Comparison of ENCODE assay signal across 24 cellular contexts in the genomic region with DNA sequence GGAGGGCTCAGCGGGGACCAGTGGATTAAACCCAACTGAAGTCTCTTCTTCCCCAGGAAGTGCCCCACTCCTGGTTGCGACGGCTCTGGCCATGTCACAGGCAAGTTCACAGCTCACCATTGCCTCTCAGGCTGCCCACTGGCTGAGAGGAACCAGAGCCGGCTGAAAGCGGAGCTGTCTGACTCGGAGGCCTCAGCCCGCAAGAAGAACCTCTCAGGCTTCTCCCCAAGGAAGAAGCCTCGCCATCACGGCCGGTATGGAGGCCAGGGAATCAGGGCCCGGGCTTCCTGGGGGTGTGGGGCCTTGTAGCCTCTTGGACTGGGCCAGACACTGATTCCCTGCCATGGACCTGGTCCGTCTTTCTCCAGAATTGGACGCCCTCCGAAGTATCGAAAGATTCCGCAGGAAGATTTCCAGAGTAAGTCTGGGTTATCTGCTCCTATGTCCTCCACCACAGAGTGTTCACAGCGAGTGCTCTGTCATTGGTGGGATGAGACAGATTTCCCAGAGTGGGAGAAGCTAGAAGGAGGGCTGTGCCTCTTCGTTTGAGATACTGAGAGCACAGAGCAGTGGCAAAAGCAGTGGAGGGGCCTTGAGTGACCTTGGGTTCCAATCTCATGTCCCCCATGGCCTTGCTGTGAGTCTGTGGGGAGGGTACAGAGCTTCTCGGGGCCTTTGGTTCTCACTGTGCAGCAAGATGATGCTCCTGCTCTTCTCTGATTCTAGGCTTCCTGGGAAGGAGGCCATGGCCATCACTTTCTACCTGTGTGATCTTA. TPM values are rescaled to one million over a fixed set of nuclear protein-coding genes. Genes with fewer than 3 reads are reported as not detected.
"Had no signal": no experiment of that assay in that cellular context is flagged by ENCODE, and none has a peak within 500 bp of the region (broad histone marks: within the 10 kb centered on the region; RNA-seq: fewer than 3 reads in every experiment).

No MANE protein-coding gene starts in this region.

- H3K4me3 Mint-ChIP-seq: IgD-negative memory B cell had no signal

- H3K4me1 Mint-ChIP-seq: IgD-negative memory B cell had no signal

- H3K9me2 ChIP-seq: SK-N-SH had no signal

- H3K27ac ChIP-seq: KMS-11 had no signal

- H3K4me2 ChIP-seq: KMS-11, SK-N-SH had no signal

- H3K9me3 Mint-ChIP-seq: IgD-negative memory B cell had no signal

- H3K9me3 ChIP-seq: SK-N-SH had no signal

- DNase-seq: Kasumi-1, MV-4-11, NCI-H1048, NCI-H1105, NCI-H1417, NCI-H1436 treated with DMSO at 0.1 percent for 48 hours, NCI-H1694, NCI-H187 treated with DMSO at 0.1 percent for 48 hours, NCI-H2029 treated with DMSO at 0.1 percent for 48 hours, NCI-H2171, NCI-H446, NCI-H510A, NCI-H524 treated with DMSO at 0.1 percent for 48 hours, NCI-H69, NCI-H774, RPMI8226, SHP77, SK-N-SH had no signal

- H3K27me3 Mint-ChIP-seq: IgD-negative memory B cell had no signal

- H3K4me3 ChIP-seq: K562 had no signal

- ATAC-seq: K562 had no signal

RNA-seq across cellular contexts. Expression of gene SGK2, which starts 22.6 kb away (rescaled TPM):
- total RNA-seq: HT1080, M059J, SK-MEL-5 had no signal
- polyA plus RNA-seq: IgD-negative memory B cell had no signal

RNA-seq across cellular contexts. Expression of gene L3MBTL1, which starts 28.7 kb away (rescaled TPM):
- total RNA-seq: HT1080 had no signal
